In the genomic region with DNA sequence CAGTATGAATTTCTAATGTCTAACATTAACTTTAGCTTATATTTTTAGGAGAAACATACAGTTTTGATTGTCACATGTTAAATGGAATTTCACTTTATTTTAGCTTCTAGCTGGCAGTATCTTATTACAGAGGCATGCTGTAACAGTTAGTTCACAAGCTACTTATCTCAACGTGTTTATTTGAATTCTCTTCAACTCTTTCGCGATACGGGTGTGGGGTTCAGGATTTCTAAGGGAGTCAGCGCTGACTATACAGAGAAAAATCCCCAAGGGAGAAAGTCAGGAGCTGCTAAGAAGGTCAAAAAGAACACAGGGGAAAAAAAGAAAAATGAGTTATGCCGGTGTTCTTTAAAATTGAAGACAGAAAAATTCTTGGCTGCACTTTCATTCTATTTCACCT, we compare ENCODE assay signal across 1 cellular context.
TF ChIP-seq lines count a peak whose summit lies in the region.

No MANE protein-coding gene starts in this region.

TF ChIP-seq in IMR-90, 13 proteins besides CTCF, POLR2A, EP300 and RAD21 (continued from another document):
- no peak for TF ChIP-seq CEBPB (IDR thresholded peaks at IDR 0.05; ENCODE audit: low read depth, low read length)
